Comparison of ENCODE assay signal across 9 cellular contexts in genomic region chr16:81836279-81837054, GRCh38. TPM values are rescaled to one million over a fixed set of nuclear protein-coding genes. Genes with fewer than 3 reads are reported as not detected.
DNase-seq lines count a peak whose midpoint lies in the region; ATAC-seq and TF ChIP-seq lines count a peak whose summit lies in the region.
"Had no signal": no experiment of that assay in that cellular context is flagged by ENCODE, and none has a peak within 500 bp of the region (broad histone marks: within the 10 kb centered on the region; RNA-seq: fewer than 3 reads in every experiment).

No MANE protein-coding gene starts in this region.

- DNase-seq in memory B cell (ENCODE audit: low spot score in 2 of 2) (no peak), NCI-H1048 (lab: John Stamatoyannopoulos, UW) (no peak), T-helper 9 cell (no peak), suprapubic skin (ENCODE audit: low spot score in 2 of 2) (no peak), cardiac septum (ENCODE audit: low spot score) (no peak)
- DNase-seq: NCI-H1105 had no signal

- peak; percentile 70 for ATAC-seq in GM18858 (IDR thresholded peaks at IDR 0.05; ENCODE audit: unreplicated experiment)
- peak; percentile 63 for ATAC-seq in GM21529 (IDR thresholded peaks at IDR 0.05; ENCODE audit: unreplicated experiment)
- peak; percentile 57 for ATAC-seq in HG03378 (IDR thresholded peaks at IDR 0.05; ENCODE audit: unreplicated experiment)
- ATAC-seq in memory B cell (ENCODE audit: low read depth): peak; percentile 71

- H3K4me1 Mint-ChIP-seq in memory B cell: peaks cover 60% of the 10 kb centered on the region

- no peak for TF ChIP-seq EP300 in suprapubic skin (IDR thresholded peaks at IDR 0.05)

- H3K27ac Mint-ChIP-seq in memory B cell: peak overlapping the region; percentile 97

- H3K9me3 ChIP-seq in suprapubic skin: no peaks in the 10 kb centered on the region

- H3K36me3 ChIP-seq in suprapubic skin: no peaks in the 10 kb centered on the region

- no peak overlapping the region for H3K4me3 ChIP-seq in suprapubic skin

- no peaks in the 10 kb centered on the region for H3K27me3 ChIP-seq in suprapubic skin

- 88% methylated on average over 11 of the region's 12 CpGs for WGBS in suprapubic skin

- H3K27ac ChIP-seq in suprapubic skin: no peak overlapping the region

- no peaks in the 10 kb centered on the region for H3K4me1 ChIP-seq in suprapubic skin

- H3K4me3 Mint-ChIP-seq in memory B cell: peak overlapping the region; percentile 79

- peaks cover 9% of the 10 kb centered on the region for H3K36me3 Mint-ChIP-seq in memory B cell

- no peaks in the 10 kb centered on the region for H3K27me3 Mint-ChIP-seq in memory B cell

- no peaks in the 10 kb centered on the region for H3K9me3 Mint-ChIP-seq in memory B cell

- TF ChIP-seq CTCF in suprapubic skin (IDR thresholded peaks at IDR 0.05): no peak

- TF ChIP-seq POLR2A in suprapubic skin (IDR thresholded peaks at IDR 0.05): no peak

- intact Hi-C loops in cardiac septum (cut with DNase I): no loop called here

RNA-seq across cellular contexts. Expression of gene PLCG2, which starts 57.4 kb away (rescaled TPM):
- total RNA-seq in suprapubic skin (10 to 100 TPM in 3 of 4 donors, 1 to 10 TPM in 1; 6.5 to 24.1 (median 10.5) TPM), cardiac septum (8.5 TPM)
